8 cellular contexts compared by ENCODE assay signal in the genomic region with DNA sequence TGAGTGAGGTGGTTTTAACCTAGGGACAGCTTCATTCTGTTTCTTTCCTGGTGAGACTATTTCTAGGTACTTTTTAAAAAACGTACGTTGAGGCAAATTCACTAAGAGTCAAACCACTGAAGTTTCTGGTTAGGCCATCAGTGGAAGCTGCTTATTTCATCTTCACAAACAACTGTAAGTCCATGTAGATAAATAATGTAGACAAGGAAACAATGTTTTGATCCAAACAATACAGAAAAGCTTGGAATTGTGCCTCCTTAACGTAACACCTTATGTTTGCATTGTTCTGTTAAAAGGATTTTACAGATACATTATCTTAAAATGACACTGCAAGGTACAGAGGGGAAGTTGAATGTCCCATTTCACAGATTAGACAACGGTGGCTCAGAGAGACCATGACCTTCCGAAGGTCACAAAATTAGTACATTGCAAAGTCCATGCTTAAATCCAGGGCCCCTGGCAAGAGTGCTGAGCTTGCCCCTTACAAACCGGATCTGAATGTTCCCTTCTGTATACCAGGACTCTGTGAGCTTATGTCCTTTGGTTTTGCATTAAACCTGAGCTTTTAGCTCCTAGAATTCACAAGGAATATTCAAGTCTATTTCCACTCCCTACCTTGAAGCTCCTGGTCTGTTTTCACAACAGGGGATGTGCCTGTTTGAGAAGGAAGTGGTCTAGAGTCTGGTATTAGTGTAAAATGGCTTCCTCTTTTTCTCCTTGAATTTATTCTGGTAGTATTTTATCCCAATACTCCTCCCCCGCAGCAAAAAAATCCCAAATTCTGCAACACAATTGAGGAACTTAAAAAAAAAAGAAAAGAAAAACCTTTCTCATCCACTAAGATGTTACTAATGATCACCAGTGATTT. TPM values are rescaled to one million over a fixed set of nuclear protein-coding genes. Genes with fewer than 3 reads are reported as not detected.
DNase-seq lines count a peak whose midpoint lies in the region; ATAC-seq, FAIRE-seq and TF ChIP-seq lines count a peak whose summit lies in the region.

No MANE protein-coding gene starts in this region.

- H3K27me3 ChIP-seq in AG04450 (ENCODE audit: control insufficient read depth, insufficient read depth, low read length) (no peaks in the 10 kb centered on the region), stomach smooth muscle (ENCODE audit: control insufficient read depth in 1 of 2, insufficient read depth in 2 of 2, low read length in 2 of 2) (no peaks in the 10 kb centered on the region)

- no peak for TF ChIP-seq CTCF in AG04450 (IDR thresholded peaks at IDR 0.05; ENCODE audit: low read depth, low read length)

- peak overlapping the region; percentile 97 for H3K27ac Mint-ChIP-seq in activated CD8-positive, alpha-beta T cell treated with anti-CD3 and anti-CD28 coated beads, Interleukin-2, amount 10 ng/mL, durations not matched to agents 7 days and 5 days
- H3K27ac Mint-ChIP-seq in immature natural killer cell = peak overlapping the region in 5 of 6 donors; percentile 12 to 91 (median 42)

- no peaks in the 10 kb centered on the region for H3K9me3 Mint-ChIP-seq in activated CD8-positive, alpha-beta T cell treated with anti-CD3 and anti-CD28 coated beads, Interleukin-2, amount 10 ng/mL, durations not matched to agents 7 days and 5 days (ENCODE audit: insufficient read depth)
- no peaks in the 10 kb centered on the region for H3K9me3 Mint-ChIP-seq in immature natural killer cell

- peak overlapping the region; percentile 72 for H3K4me3 Mint-ChIP-seq in activated CD8-positive, alpha-beta T cell treated with anti-CD3 and anti-CD28 coated beads, Interleukin-2, amount 10 ng/mL, durations not matched to agents 7 days and 5 days
- H3K4me3 Mint-ChIP-seq in immature natural killer cell = peak overlapping the region; percentile 74 to 86 (median 83)

- FAIRE-seq in H54 (lab: Jason Lieb, UNC) = no peak

- ATAC-seq in HG03354 (IDR thresholded peaks at IDR 0.05; ENCODE audit: poor library complexity, severe bottlenecking, unreplicated experiment) = peak; percentile 32
- peak; percentile 22 for ATAC-seq in activated CD8-positive, alpha-beta T cell treated with anti-CD3 and anti-CD28 coated beads, Interleukin-2, amount 10 ng/mL, durations not matched to agents 7 days and 5 days
- no peak for ATAC-seq in GM18873 (IDR thresholded peaks at IDR 0.05; ENCODE audit: low FRiP score, unreplicated experiment)

- no peak for TF ChIP-seq POLR2A in H54 (IDR thresholded peaks at IDR 0.05; ENCODE audit: low read depth, low read length)

- H3K27me3 Mint-ChIP-seq in activated CD8-positive, alpha-beta T cell treated with anti-CD3 and anti-CD28 coated beads, Interleukin-2, amount 10 ng/mL, durations not matched to agents 7 days and 5 days (ENCODE audit: low read depth) = no peaks in the 10 kb centered on the region
- H3K27me3 Mint-ChIP-seq in immature natural killer cell (ENCODE audit: low read depth in 3 of 3) = peaks cover 0 to 2% (median 0%) of the 10 kb centered on the region in 3 donors

- H3K9ac ChIP-seq in stomach smooth muscle (ENCODE audit: low read length in 2 of 2) = no peak overlapping the region

- no peaks in the 10 kb centered on the region for H3K36me3 Mint-ChIP-seq in activated CD8-positive, alpha-beta T cell treated with anti-CD3 and anti-CD28 coated beads, Interleukin-2, amount 10 ng/mL, durations not matched to agents 7 days and 5 days (ENCODE audit: low read depth)
- no peaks in the 10 kb centered on the region for H3K36me3 Mint-ChIP-seq in immature natural killer cell

- peaks cover 52% of the 10 kb centered on the region for H3K4me1 Mint-ChIP-seq in activated CD8-positive, alpha-beta T cell treated with anti-CD3 and anti-CD28 coated beads, Interleukin-2, amount 10 ng/mL, durations not matched to agents 7 days and 5 days (ENCODE audit: low read depth)
- peaks cover 35 to 38% of the 10 kb centered on the region in 2 donors for H3K4me1 Mint-ChIP-seq in immature natural killer cell

- CTCF ChIA-PET in AG04450 (lab: Charles Lee) = interaction anchor here (1.4 to 4.6 kb wide), 3 partner anchors 9 to 317 kb away, joined by 5 to 20 read pairs (median 6); no protein-coding TSS in a partner anchor
- CTCF ChIA-PET in activated CD8-positive, alpha-beta T cell treated with anti-CD3 and anti-CD28 coated beads, Interleukin-2, amount 10 ng/mL, durations not matched to agents 7 days and 5 days (lab: Charles Lee) = interaction anchor here (0.9 to 4.0 kb wide), 20 partner anchors 11 to 317 kb away, joined by 3 to 56 read pairs (median 6); no protein-coding TSS in a partner anchor

- no peak for DNase-seq in AG04450 (ENCODE audit: low read depth, low spot score)
- DNase-seq in activated CD8-positive, alpha-beta T cell treated with anti-CD3 and anti-CD28 coated beads, Interleukin-2, amount 10 ng/mL, durations not matched to agents 7 days and 5 days = no peak
- DNase-seq in immature natural killer cell = no peak
- no peak for DNase-seq in H54 (ENCODE audit: insufficient read length, low spot score)
- no peak for DNase-seq in AG08395 (ENCODE audit: low spot score)

- peaks cover 17% of the 10 kb centered on the region for H3K4me1 ChIP-seq in stomach smooth muscle (ENCODE audit: control insufficient read depth, insufficient read depth, low read length)

- H3K27ac ChIP-seq in AG04450 (ENCODE audit: low read depth, low read length) = peak overlapping the region; percentile 94
- peak overlapping the region; percentile 80 for H3K27ac ChIP-seq in stomach smooth muscle (ENCODE audit: low read length)

- H3K4me3 ChIP-seq in AG04450 (ENCODE audit: low read depth, low read length) (no peak overlapping the region), stomach smooth muscle (ENCODE audit: low read length in 2 of 2) (no peak overlapping the region)

- no peaks in the 10 kb centered on the region for H3K36me3 ChIP-seq in stomach smooth muscle (ENCODE audit: control insufficient read depth in 2 of 2, insufficient read depth in 2 of 2, low read length in 2 of 2)

- POLR2A ChIA-PET in AG04450 (lab: Yijun Ruan, JAX) = interaction anchor here (0.6 to 1.3 kb wide), 3 partner anchors 11 to 244 kb away, joined by 3 to 5 read pairs (median 4); no protein-coding TSS in a partner anchor
- POLR2A ChIA-PET in activated CD8-positive, alpha-beta T cell treated with anti-CD3 and anti-CD28 coated beads, Interleukin-2, amount 10 ng/mL, durations not matched to agents 7 days and 5 days (lab: Charles Lee) = interaction anchor here (0.6 to 5.2 kb wide), 18 partner anchors 9 to 317 kb away, joined by 3 to 66 read pairs (median 3); a partner anchor contains a TSS

- no peaks in the 10 kb centered on the region for H3K9me3 ChIP-seq in AG04450 (ENCODE audit: control insufficient read depth, insufficient read depth, low read length)
- H3K9me3 ChIP-seq in stomach smooth muscle (ENCODE audit: control insufficient read depth in 2 of 2, low read length in 2 of 2) = no peaks in the 10 kb centered on the region

RNA-seq across cellular contexts. Expression of a gene that starts 28.8 kb away (rescaled TPM):
- polyA plus RNA-seq in AG04450 (2011; rRNA removed) = 16.6 and 17.0 TPM in 2 replicates
- polyA minus RNA-seq in AG04450 (2011; rRNA and poly(A)+ RNA removed) = 32.2 and 34.8 TPM in 2 replicates
- total RNA-seq in activated CD8-positive, alpha-beta T cell treated with anti-CD3 and anti-CD28 coated beads, Interleukin-2, amount 10 ng/mL, durations not matched to agents 7 days and 5 days = 100 to 1,000 TPM; 104 to 113 TPM
- 10 to 100 TPM in 2 of 3 donors, 1 to 10 TPM in 1; 10.0 to 33.5 (median 16.2) TPM for polyA plus RNA-seq in immature natural killer cell
